Comparison of ENCODE assay signal across 34 cellular contexts in genomic region chr7:73369009-73369408, GRCh38. TPM values are rescaled to one million over a fixed set of nuclear protein-coding genes. Genes with fewer than 3 reads are reported as not detected.
"Had no signal": no experiment of that assay in that cellular context is flagged by ENCODE, and none has a peak within 500 bp of the region (broad histone marks: within the 10 kb centered on the region; RNA-seq: fewer than 3 reads in every experiment).

No MANE protein-coding gene starts in this region.

- H3K27ac Mint-ChIP-seq: activated CD4-positive, alpha-beta memory T cell treated with anti-CD3 and anti-CD28 coated beads for 36 hours; activated CD4-positive, alpha-beta T cell treated with anti-CD3 and anti-CD28 coated beads for 36 hours; activated CD4-positive, alpha-beta T cell treated with anti-CD3 and anti-CD28 coated beads, Interleukin-2, amount 10 ng/mL, durations not matched to agents 24 days and 14 days; activated naive CD4-positive, alpha-beta T cell treated with anti-CD3 and anti-CD28 coated beads for 36 hours; activated naive CD4-positive, alpha-beta T cell treated with anti-CD3 and anti-CD28 coated beads, Interleukin-2, amount 50 U/mL, for 24 hours; activated naive CD8-positive, alpha-beta T cell treated with anti-CD3 and anti-CD28 coated beads for 36 hours; activated naive CD8-positive, alpha-beta T cell treated with anti-CD3 and anti-CD28 coated beads, Interleukin-2, amount 50 U/mL, for 24 hours; activated T-helper 1 cell treated with anti-CD3 and anti-CD28 coated beads, Interleukin-12 subunit alpha, Interleukin-12 subunit beta, Interleukin-2, Interleukin-4 antibody, amounts not matched to agents 30 ng/mL and 10 ng/mL and 1 ng/mL, durations not matched to agents 14 hours and 24 hours and 36 hours; activated T-helper 2 cell treated with anti-CD3 and anti-CD28 coated beads, Interferon-gamma antibody, Interleukin-2, Interleukin-4, amounts not matched to agents 10 μg/mL and 5 μg/mL and 100 μg/mL, durations not matched to agents 14 hours and 24 hours and 36 hours had no signal

- H3K36me3 Mint-ChIP-seq: activated CD4-positive, alpha-beta memory T cell treated with anti-CD3 and anti-CD28 coated beads for 36 hours; activated naive CD4-positive, alpha-beta T cell treated with anti-CD3 and anti-CD28 coated beads, Interleukin-2, amount 50 U/mL, for 24 hours; activated naive CD8-positive, alpha-beta T cell treated with anti-CD3 and anti-CD28 coated beads for 36 hours had no signal

- FAIRE-seq: colon, endometrium, endothelial cell of umbilical vein had no signal

- H3K4me1 Mint-ChIP-seq: activated CD4-positive, alpha-beta T cell treated with anti-CD3 and anti-CD28 coated beads for 36 hours; activated CD4-positive, alpha-beta T cell treated with anti-CD3 and anti-CD28 coated beads, Interleukin-2, amount 10 ng/mL, durations not matched to agents 24 days and 14 days; activated naive CD4-positive, alpha-beta T cell treated with anti-CD3 and anti-CD28 coated beads, Interleukin-2, amount 50 U/mL, for 24 hours had no signal

- ATAC-seq: activated CD4-positive, alpha-beta T cell treated with anti-CD3 and anti-CD28 coated beads for 36 hours; activated naive CD8-positive, alpha-beta T cell treated with anti-CD3 and anti-CD28 coated beads, Interleukin-2, amount 50 U/mL, for 24 hours; activated T-cell treated with anti-CD3 and anti-CD28 coated beads, Interleukin-2, amount 50 U/mL, for 4 hours; body of pancreas; gastroesophageal sphincter; heart left ventricle had no signal

- DNase-seq: activated CD4-positive, alpha-beta memory T cell treated with anti-CD3 and anti-CD28 coated beads for 36 hours; activated CD4-positive, alpha-beta T cell treated with anti-CD3 and anti-CD28 coated beads for 36 hours; activated CD4-positive, alpha-beta T cell treated with anti-CD3 and anti-CD28 coated beads, Interleukin-2, amount 10 ng/mL, durations not matched to agents 24 days and 14 days; activated CD4-positive, CD25-positive, alpha-beta regulatory T cell; activated CD4-positive, CD25-positive, alpha-beta regulatory T cell treated with anti-CD3 and anti-CD28 coated beads, Interleukin-2, amount 50 U/mL, for 72 hours; activated effector memory CD4-positive, alpha-beta T cell treated with anti-CD3 and anti-CD28 coated beads, Interleukin-2, amount 50 U/mL, for 16 hours; activated naive CD4-positive, alpha-beta T cell treated with anti-CD3 and anti-CD28 coated beads for 36 hours; activated naive CD8-positive, alpha-beta T cell treated with anti-CD3 and anti-CD28 coated beads for 36 hours; activated naive CD8-positive, alpha-beta T cell treated with anti-CD3 and anti-CD28 coated beads, Interleukin-2, amount 50 U/mL, for 24 hours; activated T-cell treated with anti-CD3 and anti-CD28 coated beads, Interleukin-2, amount 50 U/mL, for 4 hours; adrenal gland; amygdala; aorta; body of pancreas; effector CD8-positive, alpha-beta T cell; esophagus squamous epithelium; foreskin melanocyte; glutamatergic neuron; heart left ventricle; T-helper 2 cell had no signal

- H3K27me3 ChIP-seq: adrenal gland, body of pancreas, heart left ventricle had no signal

- H3K4me3 Mint-ChIP-seq: activated CD4-positive, alpha-beta memory T cell treated with anti-CD3 and anti-CD28 coated beads for 36 hours; activated CD4-positive, alpha-beta T cell treated with anti-CD3 and anti-CD28 coated beads for 36 hours; activated CD4-positive, alpha-beta T cell treated with anti-CD3 and anti-CD28 coated beads, Interleukin-2, amount 10 ng/mL, durations not matched to agents 24 days and 14 days; activated naive CD4-positive, alpha-beta T cell treated with anti-CD3 and anti-CD28 coated beads for 36 hours; activated naive CD4-positive, alpha-beta T cell treated with anti-CD3 and anti-CD28 coated beads, Interleukin-2, amount 50 U/mL, for 24 hours; activated naive CD8-positive, alpha-beta T cell treated with anti-CD3 and anti-CD28 coated beads for 36 hours; activated naive CD8-positive, alpha-beta T cell treated with anti-CD3 and anti-CD28 coated beads, Interleukin-2, amount 50 U/mL, for 24 hours; activated T-cell treated with anti-CD3 and anti-CD28 coated beads, Interleukin-2, amount 50 U/mL, for 4 hours; activated T-helper 1 cell treated with anti-CD3 and anti-CD28 coated beads, Interleukin-12 subunit alpha, Interleukin-12 subunit beta, Interleukin-2, Interleukin-4 antibody, amounts not matched to agents 30 ng/mL and 10 ng/mL and 1 ng/mL, durations not matched to agents 14 hours and 24 hours and 36 hours had no signal

- H3K36me3 ChIP-seq: adrenal gland, esophagus squamous epithelium, gastroesophageal sphincter, heart left ventricle had no signal

- H3K27ac ChIP-seq: adrenal gland, body of pancreas, epithelial cell of prostate, esophagus squamous epithelium, gastroesophageal sphincter, heart left ventricle had no signal

- H3K4me3 ChIP-seq: adrenal gland, body of pancreas, esophagus squamous epithelium, gastroesophageal sphincter, heart left ventricle had no signal

- H3K9me3 Mint-ChIP-seq: activated CD4-positive, alpha-beta memory T cell treated with anti-CD3 and anti-CD28 coated beads for 36 hours; activated CD4-positive, alpha-beta T cell treated with anti-CD3 and anti-CD28 coated beads, Interleukin-2, amount 10 ng/mL, durations not matched to agents 24 days and 14 days; activated naive CD4-positive, alpha-beta T cell treated with anti-CD3 and anti-CD28 coated beads for 36 hours; activated naive CD4-positive, alpha-beta T cell treated with anti-CD3 and anti-CD28 coated beads, Interleukin-2, amount 50 U/mL, for 24 hours; activated naive CD8-positive, alpha-beta T cell treated with anti-CD3 and anti-CD28 coated beads for 36 hours; activated naive CD8-positive, alpha-beta T cell treated with anti-CD3 and anti-CD28 coated beads, Interleukin-2, amount 50 U/mL, for 24 hours; activated T-cell treated with anti-CD3 and anti-CD28 coated beads, Interleukin-2, amount 50 U/mL, for 4 hours; activated T-helper 1 cell treated with anti-CD3 and anti-CD28 coated beads, Interleukin-12 subunit alpha, Interleukin-12 subunit beta, Interleukin-2, Interleukin-4 antibody, amounts not matched to agents 30 ng/mL and 10 ng/mL and 1 ng/mL, durations not matched to agents 14 hours and 24 hours and 36 hours; activated T-helper 2 cell treated with anti-CD3 and anti-CD28 coated beads, Interferon-gamma antibody, Interleukin-2, Interleukin-4, amounts not matched to agents 10 μg/mL and 5 μg/mL and 100 μg/mL, durations not matched to agents 14 hours and 24 hours and 36 hours had no signal

- H3K9me3 ChIP-seq: adrenal gland, body of pancreas, esophagus squamous epithelium, gastroesophageal sphincter, heart left ventricle had no signal

- H3K27me3 Mint-ChIP-seq: activated CD4-positive, alpha-beta memory T cell treated with anti-CD3 and anti-CD28 coated beads for 36 hours; activated CD4-positive, alpha-beta T cell treated with anti-CD3 and anti-CD28 coated beads for 36 hours; activated CD4-positive, alpha-beta T cell treated with anti-CD3 and anti-CD28 coated beads, Interleukin-2, amount 10 ng/mL, durations not matched to agents 24 days and 14 days; activated naive CD4-positive, alpha-beta T cell treated with anti-CD3 and anti-CD28 coated beads, Interleukin-2, amount 50 U/mL, for 24 hours; activated naive CD8-positive, alpha-beta T cell treated with anti-CD3 and anti-CD28 coated beads for 36 hours had no signal

- H3K4me1 ChIP-seq: adrenal gland, esophagus squamous epithelium, gastroesophageal sphincter, heart left ventricle had no signal

RNA-seq across cellular contexts. Expression of gene FKBP6, which starts 41.0 kb away (rescaled TPM):
- total RNA-seq: activated CD4-positive, alpha-beta memory T cell treated with anti-CD3 and anti-CD28 coated beads for 36 hours; activated CD4-positive, alpha-beta T cell treated with anti-CD3 and anti-CD28 coated beads for 36 hours; activated CD4-positive, alpha-beta T cell treated with anti-CD3 and anti-CD28 coated beads, Interleukin-2, amount 10 ng/mL, durations not matched to agents 24 days and 14 days; activated naive CD4-positive, alpha-beta T cell treated with anti-CD3 and anti-CD28 coated beads for 36 hours; activated naive CD8-positive, alpha-beta T cell treated with anti-CD3 and anti-CD28 coated beads for 36 hours; activated T-cell treated with anti-CD3 and anti-CD28 coated beads, Interleukin-2, amount 50 U/mL, for 4 hours; activated T-helper 1 cell treated with anti-CD3 and anti-CD28 coated beads, Interleukin-12 subunit alpha, Interleukin-12 subunit beta, Interleukin-2, Interleukin-4 antibody, amounts not matched to agents 30 ng/mL and 10 ng/mL and 1 ng/mL, durations not matched to agents 14 hours and 24 hours and 36 hours; activated T-helper 2 cell treated with anti-CD3 and anti-CD28 coated beads, Interferon-gamma antibody, Interleukin-2, Interleukin-4, amounts not matched to agents 10 μg/mL and 5 μg/mL and 100 μg/mL, durations not matched to agents 14 hours and 24 hours and 36 hours; aorta; body of pancreas; chondrocyte; dermis microvascular lymphatic vessel endothelial cell; endothelial cell of umbilical vein; esophagus squamous epithelium; fibroblast of lung; fibroblast of villous mesenchyme; gastroesophageal sphincter; heart left ventricle; T-helper 1 cell treated with Interleukin-12 subunit alpha and Interleukin-12 subunit beta and Interleukin-4 antibody, amounts not matched to agents 30 ng/mL and 1 ng/mL, for 36 hours had no signal
- polyA plus RNA-seq: esophagus, fibroblast of lung, heart left ventricle had no signal

RNA-seq across cellular contexts. Expression of gene TRIM50, which starts 41.1 kb away (rescaled TPM):
- total RNA-seq: activated CD4-positive, alpha-beta memory T cell treated with anti-CD3 and anti-CD28 coated beads for 36 hours; activated CD4-positive, alpha-beta T cell treated with anti-CD3 and anti-CD28 coated beads for 36 hours; activated CD4-positive, alpha-beta T cell treated with anti-CD3 and anti-CD28 coated beads, Interleukin-2, amount 10 ng/mL, durations not matched to agents 24 days and 14 days; activated naive CD4-positive, alpha-beta T cell treated with anti-CD3 and anti-CD28 coated beads for 36 hours; activated naive CD8-positive, alpha-beta T cell treated with anti-CD3 and anti-CD28 coated beads for 36 hours; activated T-cell treated with anti-CD3 and anti-CD28 coated beads, Interleukin-2, amount 50 U/mL, for 4 hours; activated T-helper 1 cell treated with anti-CD3 and anti-CD28 coated beads, Interleukin-12 subunit alpha, Interleukin-12 subunit beta, Interleukin-2, Interleukin-4 antibody, amounts not matched to agents 30 ng/mL and 10 ng/mL and 1 ng/mL, durations not matched to agents 14 hours and 24 hours and 36 hours; activated T-helper 2 cell treated with anti-CD3 and anti-CD28 coated beads, Interferon-gamma antibody, Interleukin-2, Interleukin-4, amounts not matched to agents 10 μg/mL and 5 μg/mL and 100 μg/mL, durations not matched to agents 14 hours and 24 hours and 36 hours; chondrocyte; dermis microvascular lymphatic vessel endothelial cell; endothelial cell of umbilical vein; fibroblast of lung; fibroblast of villous mesenchyme; T-helper 1 cell treated with Interleukin-12 subunit alpha and Interleukin-12 subunit beta and Interleukin-4 antibody, amounts not matched to agents 30 ng/mL and 1 ng/mL, for 36 hours had no signal
- polyA plus RNA-seq: endothelial cell of umbilical vein, fibroblast of lung had no signal
